2 cellular contexts compared by ENCODE assay signal in the genomic region with DNA sequence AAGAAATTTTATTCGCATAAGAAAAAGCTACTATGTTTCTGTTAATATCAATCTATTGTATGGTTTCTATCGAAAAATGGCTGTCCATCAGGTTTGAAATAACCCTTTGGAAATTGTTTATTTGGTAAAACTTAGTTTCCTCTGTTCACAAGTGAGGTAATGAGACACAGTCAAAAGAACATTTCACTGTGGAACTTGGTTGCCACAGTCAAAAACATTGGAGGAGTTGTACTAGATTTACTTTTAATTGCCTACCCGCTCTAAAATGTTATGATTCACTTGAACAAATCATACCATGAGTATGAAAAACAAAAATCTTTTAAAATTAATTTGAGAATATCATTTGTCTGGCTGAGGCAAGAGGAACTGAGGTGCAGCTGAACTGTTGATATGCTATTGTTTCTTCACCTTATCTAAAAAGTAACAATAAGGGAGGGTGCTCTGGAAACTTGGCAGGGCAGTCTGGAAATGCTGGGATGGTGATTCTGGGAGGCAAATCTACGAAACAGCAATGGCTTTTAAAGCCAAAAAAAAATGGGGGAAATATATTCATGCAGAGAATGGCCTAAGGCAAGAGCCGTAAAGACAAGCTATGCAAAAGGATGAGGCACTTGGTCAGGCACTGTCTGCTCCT.
TF ChIP-seq lines count a peak whose summit lies in the region.

No MANE protein-coding gene starts in this region.

TF ChIP-seq in A549, 52 proteins besides CTCF, POLR2A, EP300 and RAD21 (continued from another document):
- TF ChIP-seq, protein P1, sequence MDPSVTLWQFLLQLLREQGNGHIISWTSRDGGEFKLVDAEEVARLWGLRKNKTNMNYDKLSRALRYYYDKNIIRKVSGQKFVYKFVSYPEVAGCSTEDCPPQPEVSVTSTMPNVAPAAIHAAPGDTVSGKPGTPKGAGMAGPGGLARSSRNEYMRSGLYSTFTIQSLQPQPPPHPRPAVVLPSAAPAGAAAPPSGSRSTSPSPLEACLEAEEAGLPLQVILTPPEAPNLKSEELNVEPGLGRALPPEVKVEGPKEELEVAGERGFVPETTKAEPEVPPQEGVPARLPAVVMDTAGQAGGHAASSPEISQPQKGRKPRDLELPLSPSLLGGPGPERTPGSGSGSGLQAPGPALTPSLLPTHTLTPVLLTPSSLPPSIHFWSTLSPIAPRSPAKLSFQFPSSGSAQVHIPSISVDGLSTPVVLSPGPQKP (IDR thresholded peaks at IDR 0.05; ENCODE audit: low read depth, low read length) = no peak
- TF ChIP-seq PHF8 (IDR thresholded peaks at IDR 0.05; ENCODE audit: borderline replicate concordance, low read depth) = no peak
- no peak for TF ChIP-seq HDAC2 (IDR thresholded peaks at IDR 0.05)
- no peak for TF ChIP-seq KDM1A (IDR thresholded peaks at IDR 0.05; ENCODE audit: low read depth)
- TF ChIP-seq SMC3 (IDR thresholded peaks at IDR 0.05) = no peak
- TF ChIP-seq MAZ (IDR thresholded peaks at IDR 0.05; ENCODE audit: borderline replicate concordance, low read depth, low read length) = no peak
- TF ChIP-seq CEBPB (IDR thresholded peaks at IDR 0.05) = no peak
- no peak for TF ChIP-seq SREBF2 (IDR thresholded peaks at IDR 0.05)
- TF ChIP-seq MAFK (IDR thresholded peaks at IDR 0.05; ENCODE audit: partially characterized antibody) = no peak
- no peak for TF ChIP-seq GATA3 (IDR thresholded peaks at IDR 0.05; ENCODE audit: borderline replicate concordance)
- no peak for TF ChIP-seq CBX2 (IDR thresholded peaks at IDR 0.05; ENCODE audit: borderline replicate concordance, low read depth)
- TF ChIP-seq, protein P2, sequence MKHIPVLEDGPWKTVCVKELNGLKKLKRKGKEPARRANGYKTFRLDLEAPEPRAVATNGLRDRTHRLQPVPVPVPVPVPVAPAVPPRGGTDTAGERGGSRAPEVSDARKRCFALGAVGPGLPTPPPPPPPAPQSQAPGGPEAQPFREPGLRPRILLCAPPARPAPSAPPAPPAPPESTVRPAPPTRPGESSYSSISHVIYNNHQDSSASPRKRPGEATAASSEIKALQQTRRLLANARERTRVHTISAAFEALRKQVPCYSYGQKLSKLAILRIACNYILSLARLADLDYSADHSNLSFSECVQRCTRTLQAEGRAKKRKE (CRISPR knock-in tag; IDR thresholded peaks at IDR 0.05; ENCODE audit: low read depth) = no peak
- TF ChIP-seq HOXB5 (CRISPR knock-in tag; IDR thresholded peaks at IDR 0.05) = no peak
- TF ChIP-seq, protein P3, sequence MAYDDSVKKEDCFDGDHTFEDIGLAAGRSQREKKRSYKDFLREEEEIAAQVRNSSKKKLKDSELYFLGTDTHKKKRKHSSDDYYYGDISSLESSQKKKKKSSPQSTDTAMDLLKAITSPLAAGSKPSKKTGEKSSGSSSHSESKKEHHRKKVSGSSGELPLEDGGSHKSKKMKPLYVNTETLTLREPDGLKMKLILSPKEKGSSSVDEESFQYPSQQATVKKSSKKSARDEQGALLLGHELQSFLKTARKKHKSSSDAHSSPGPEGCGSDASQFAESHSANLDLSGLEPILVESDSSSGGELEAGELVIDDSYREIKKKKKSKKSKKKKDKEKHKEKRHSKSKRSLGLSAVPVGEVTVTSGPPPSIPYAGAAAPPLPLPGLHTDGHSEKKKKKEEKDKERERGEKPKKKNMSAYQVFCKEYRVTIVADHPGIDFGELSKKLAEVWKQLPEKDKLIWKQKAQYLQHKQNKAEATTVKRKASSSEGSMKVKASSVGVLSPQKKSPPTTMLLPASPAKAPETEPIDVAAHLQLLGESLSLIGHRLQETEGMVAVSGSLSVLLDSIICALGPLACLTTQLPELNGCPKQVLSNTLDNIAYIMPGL (CRISPR knock-in tag; IDR thresholded peaks at IDR 0.05; ENCODE audit: borderline replicate concordance) = no peak
- no peak for TF ChIP-seq RCOR1 (IDR thresholded peaks at IDR 0.05; ENCODE audit: low read depth, low read length)

TF ChIP-seq in WTC11, 78 proteins besides CTCF, POLR2A, EP300 and RAD21 (continued from another document):
- TF ChIP-seq, protein P4, sequence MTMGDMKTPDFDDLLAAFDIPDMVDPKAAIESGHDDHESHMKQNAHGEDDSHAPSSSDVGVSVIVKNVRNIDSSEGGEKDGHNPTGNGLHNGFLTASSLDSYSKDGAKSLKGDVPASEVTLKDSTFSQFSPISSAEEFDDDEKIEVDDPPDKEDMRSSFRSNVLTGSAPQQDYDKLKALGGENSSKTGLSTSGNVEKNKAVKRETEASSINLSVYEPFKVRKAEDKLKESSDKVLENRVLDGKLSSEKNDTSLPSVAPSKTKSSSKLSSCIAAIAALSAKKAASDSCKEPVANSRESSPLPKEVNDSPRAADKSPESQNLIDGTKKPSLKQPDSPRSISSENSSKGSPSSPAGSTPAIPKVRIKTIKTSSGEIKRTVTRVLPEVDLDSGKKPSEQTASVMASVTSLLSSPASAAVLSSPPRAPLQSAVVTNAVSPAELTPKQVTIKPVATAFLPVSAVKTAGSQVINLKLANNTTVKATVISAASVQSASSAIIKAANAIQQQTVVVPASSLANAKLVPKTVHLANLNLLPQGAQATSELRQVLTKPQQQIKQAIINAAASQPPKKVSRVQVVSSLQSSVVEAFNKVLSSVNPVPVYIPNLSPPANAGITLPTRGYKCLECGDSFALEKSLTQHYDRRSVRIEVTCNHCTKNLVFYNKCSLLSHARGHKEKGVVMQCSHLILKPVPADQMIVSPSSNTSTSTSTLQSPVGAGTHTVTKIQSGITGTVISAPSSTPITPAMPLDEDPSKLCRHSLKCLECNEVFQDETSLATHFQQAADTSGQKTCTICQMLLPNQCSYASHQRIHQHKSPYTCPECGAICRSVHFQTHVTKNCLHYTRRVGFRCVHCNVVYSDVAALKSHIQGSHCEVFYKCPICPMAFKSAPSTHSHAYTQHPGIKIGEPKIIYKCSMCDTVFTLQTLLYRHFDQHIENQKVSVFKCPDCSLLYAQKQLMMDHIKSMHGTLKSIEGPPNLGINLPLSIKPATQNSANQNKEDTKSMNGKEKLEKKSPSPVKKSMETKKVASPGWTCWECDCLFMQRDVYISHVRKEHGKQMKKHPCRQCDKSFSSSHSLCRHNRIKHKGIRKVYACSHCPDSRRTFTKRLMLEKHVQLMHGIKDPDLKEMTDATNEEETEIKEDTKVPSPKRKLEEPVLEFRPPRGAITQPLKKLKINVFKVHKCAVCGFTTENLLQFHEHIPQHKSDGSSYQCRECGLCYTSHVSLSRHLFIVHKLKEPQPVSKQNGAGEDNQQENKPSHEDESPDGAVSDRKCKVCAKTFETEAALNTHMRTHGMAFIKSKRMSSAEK (CRISPR knock-in tag; IDR thresholded peaks at IDR 0.05; ENCODE audit: borderline replicate concordance) = no peak
- TF ChIP-seq ESRRA (CRISPR knock-in tag; IDR thresholded peaks at IDR 0.05; ENCODE audit: borderline replicate concordance) = no peak
- TF ChIP-seq, protein P5, sequence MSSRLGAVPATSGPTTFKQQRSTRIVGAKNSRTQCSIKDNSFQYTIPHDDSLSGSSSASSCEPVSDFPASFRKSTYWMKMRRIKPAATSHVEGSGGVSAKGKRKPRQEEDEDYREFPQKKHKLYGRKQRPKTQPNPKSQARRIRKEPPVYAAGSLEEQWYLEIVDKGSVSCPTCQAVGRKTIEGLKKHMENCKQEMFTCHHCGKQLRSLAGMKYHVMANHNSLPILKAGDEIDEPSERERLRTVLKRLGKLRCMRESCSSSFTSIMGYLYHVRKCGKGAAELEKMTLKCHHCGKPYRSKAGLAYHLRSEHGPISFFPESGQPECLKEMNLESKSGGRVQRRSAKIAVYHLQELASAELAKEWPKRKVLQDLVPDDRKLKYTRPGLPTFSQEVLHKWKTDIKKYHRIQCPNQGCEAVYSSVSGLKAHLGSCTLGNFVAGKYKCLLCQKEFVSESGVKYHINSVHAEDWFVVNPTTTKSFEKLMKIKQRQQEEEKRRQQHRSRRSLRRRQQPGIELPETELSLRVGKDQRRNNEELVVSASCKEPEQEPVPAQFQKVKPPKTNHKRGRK (CRISPR knock-in tag; IDR thresholded peaks at IDR 0.05; ENCODE audit: borderline replicate concordance) = no peak
- TF ChIP-seq JUN (CRISPR knock-in tag; IDR thresholded peaks at IDR 0.05) = no peak
- no peak for TF ChIP-seq NFE2L1 (CRISPR knock-in tag; IDR thresholded peaks at IDR 0.05)
- TF ChIP-seq, protein P6, sequence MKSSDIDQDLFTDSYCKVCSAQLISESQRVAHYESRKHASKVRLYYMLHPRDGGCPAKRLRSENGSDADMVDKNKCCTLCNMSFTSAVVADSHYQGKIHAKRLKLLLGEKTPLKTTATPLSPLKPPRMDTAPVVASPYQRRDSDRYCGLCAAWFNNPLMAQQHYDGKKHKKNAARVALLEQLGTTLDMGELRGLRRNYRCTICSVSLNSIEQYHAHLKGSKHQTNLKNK (CRISPR knock-in tag; IDR thresholded peaks at IDR 0.05) = no peak
- TF ChIP-seq ZNF416 (CRISPR knock-in tag; IDR thresholded peaks at IDR 0.05) = no peak
